8 cellular contexts compared by ENCODE assay signal in the genomic region with DNA sequence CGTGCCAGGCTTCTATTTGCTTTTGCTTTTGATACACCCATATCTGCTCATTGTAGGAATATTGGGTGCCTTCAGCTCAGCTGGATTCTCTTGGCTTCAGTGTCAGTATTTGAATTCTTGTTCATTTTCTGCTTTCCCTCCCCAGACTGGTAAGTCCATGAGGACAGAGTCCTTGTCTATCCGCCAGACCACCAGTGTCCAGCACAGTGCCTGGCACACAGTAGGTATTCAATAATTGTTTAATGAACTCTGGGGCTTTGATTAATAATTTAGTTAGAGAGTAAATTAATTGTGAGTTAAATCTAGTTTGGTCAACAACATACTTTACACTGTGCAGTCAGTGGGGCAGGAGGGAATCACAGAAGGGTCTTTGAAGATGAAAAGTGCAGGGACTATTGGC.
DNase-seq lines count a peak whose midpoint lies in the region; ATAC-seq and TF ChIP-seq lines count a peak whose summit lies in the region.

No MANE protein-coding gene starts in this region.

- TF ChIP-seq CTCF in adrenal gland (IDR thresholded peaks at IDR 0.05) (no peak), lower lobe of right lung (IDR thresholded peaks at IDR 0.05) (no peak), thyroid gland (IDR thresholded peaks at IDR 0.05) (no peak)

- DNase-seq in activated CD8-positive, alpha-beta memory T cell treated with anti-CD3 and anti-CD28 coated beads, Interleukin-2, amount 10 ng/mL, durations not matched to agents 7 days and 5 days: no peak
- DNase-seq in activated CD8-positive, alpha-beta memory T cell treated with anti-CD3 and anti-CD28 coated beads, Interleukin-2, amount 50 U/mL, for 4 hours: no peak
- DNase-seq in adrenal gland (no peak), lower lobe of right lung (no peak), thyroid gland (no peak), AG20443 (ENCODE audit: low spot score) (no peak), RPMI8226 (no peak)

- no peaks in the 10 kb centered on the region for H3K27me3 Mint-ChIP-seq in activated CD8-positive, alpha-beta memory T cell treated with anti-CD3 and anti-CD28 coated beads, Interleukin-2, amount 10 ng/mL, durations not matched to agents 7 days and 5 days

- 92 to 98% (median 96%) methylated on average over 2 of the region's 2 CpGs for WGBS in adrenal gland, 4 donors
- 95 to 100% methylated on average over 2 of the region's 2 CpGs for WGBS in thyroid gland, 2 donors

- ATAC-seq in activated CD8-positive, alpha-beta memory T cell treated with anti-CD3 and anti-CD28 coated beads, Interleukin-2, amount 10 ng/mL, durations not matched to agents 7 days and 5 days: no peak
- no peak for ATAC-seq in lower lobe of right lung
- no peak for ATAC-seq in GM19035 (IDR thresholded peaks at IDR 0.05; ENCODE audit: unreplicated experiment)

- TF ChIP-seq POLR2A in adrenal gland (IDR thresholded peaks at IDR 0.05) (no peak), thyroid gland (IDR thresholded peaks at IDR 0.05) (no peak)

- peak overlapping the region; percentile 91 for H3K27ac Mint-ChIP-seq in activated CD8-positive, alpha-beta memory T cell treated with anti-CD3 and anti-CD28 coated beads, Interleukin-2, amount 10 ng/mL, durations not matched to agents 7 days and 5 days

- intact Hi-C loops in adrenal gland (cut with DNase I) (no loop called here), lower lobe of right lung (cut with DNase I) (no loop called here), thyroid gland (cut with DNase I) (no loop called here)

- no peaks in the 10 kb centered on the region for H3K9me3 ChIP-seq in adrenal gland (replicated peaks in 1 of 3)
- H3K9me3 ChIP-seq in lower lobe of right lung: no peaks in the 10 kb centered on the region
- H3K9me3 ChIP-seq in thyroid gland: no peaks in the 10 kb centered on the region

- H3K4me3 ChIP-seq in adrenal gland: peak overlapping the region in 1 of 4 donors; percentile 58
- H3K4me3 ChIP-seq in lower lobe of right lung: peak overlapping the region; percentile 59
- H3K4me3 ChIP-seq in thyroid gland (replicated peaks in 1 of 3): no peak overlapping the region

- H3K9me3 Mint-ChIP-seq in activated CD8-positive, alpha-beta memory T cell treated with anti-CD3 and anti-CD28 coated beads, Interleukin-2, amount 10 ng/mL, durations not matched to agents 7 days and 5 days (ENCODE audit: low read depth): no peaks in the 10 kb centered on the region

- CTCF ChIA-PET in activated CD8-positive, alpha-beta memory T cell treated with anti-CD3 and anti-CD28 coated beads, Interleukin-2, amount 10 ng/mL, durations not matched to agents 7 days and 5 days (lab: Charles Lee): interaction anchor here (0.8 to 1.4 kb wide), 5 partner anchors 16 to 118 kb away, joined by 3 to 9 read pairs (median 3); no protein-coding TSS in a partner anchor

- H3K27me3 ChIP-seq in adrenal gland: no peaks in the 10 kb centered on the region
- no peaks in the 10 kb centered on the region for H3K27me3 ChIP-seq in lower lobe of right lung (ENCODE audit: low read depth)
- H3K27me3 ChIP-seq in thyroid gland: no peaks in the 10 kb centered on the region

- no peaks in the 10 kb centered on the region for H3K36me3 Mint-ChIP-seq in activated CD8-positive, alpha-beta memory T cell treated with anti-CD3 and anti-CD28 coated beads, Interleukin-2, amount 10 ng/mL, durations not matched to agents 7 days and 5 days

- H3K4me3 Mint-ChIP-seq in activated CD8-positive, alpha-beta memory T cell treated with anti-CD3 and anti-CD28 coated beads, Interleukin-2, amount 10 ng/mL, durations not matched to agents 7 days and 5 days: peak overlapping the region; percentile 78

- H3K27ac ChIP-seq in adrenal gland (peak overlapping the region in 4 of 5 donors; percentile 96 to 98 (median 97)), lower lobe of right lung (peak overlapping the region; percentile 97), thyroid gland (peak overlapping the region; percentile 97 to 99 (median 99))

- H3K4me1 ChIP-seq in adrenal gland (replicated peaks in 1 of 2): peaks cover 11 to 37% of the 10 kb centered on the region in 2 donors
- H3K4me1 ChIP-seq in lower lobe of right lung: peaks cover 51% of the 10 kb centered on the region
- H3K4me1 ChIP-seq in thyroid gland: peaks cover 8 to 25% of the 10 kb centered on the region in 2 donors

- H3K4me1 Mint-ChIP-seq in activated CD8-positive, alpha-beta memory T cell treated with anti-CD3 and anti-CD28 coated beads, Interleukin-2, amount 10 ng/mL, durations not matched to agents 7 days and 5 days: peaks cover 17% of the 10 kb centered on the region

- no peaks in the 10 kb centered on the region for H3K36me3 ChIP-seq in adrenal gland (replicated peaks in 1 of 2)
- H3K36me3 ChIP-seq in lower lobe of right lung: no peaks in the 10 kb centered on the region
- H3K36me3 ChIP-seq in thyroid gland: no peaks in the 10 kb centered on the region
